Comparison of ENCODE assay signal across 23 cellular contexts in the genomic region with DNA sequence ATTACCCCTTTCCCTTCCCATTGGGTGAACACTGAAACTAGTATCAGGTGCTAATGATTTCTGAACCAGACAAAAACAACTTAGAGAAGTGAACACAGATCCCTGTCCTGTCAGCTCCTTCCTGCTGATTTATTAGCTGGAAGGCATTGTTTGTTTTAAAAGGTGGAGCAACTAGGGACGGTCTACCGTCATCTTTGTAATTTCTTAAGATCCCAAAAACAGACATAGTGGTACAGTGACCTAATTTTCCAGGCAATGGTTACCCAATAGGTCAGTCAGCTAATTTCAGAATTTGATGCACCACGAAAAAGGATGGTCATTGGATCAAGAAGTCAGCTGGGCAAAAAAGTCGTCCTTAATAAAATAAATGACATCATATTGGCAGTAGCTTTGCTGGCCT. TPM values are rescaled to one million over a fixed set of nuclear protein-coding genes. Genes with fewer than 3 reads are reported as not detected.
DNase-seq lines count a peak whose midpoint lies in the region; ATAC-seq, FAIRE-seq and TF ChIP-seq lines count a peak whose summit lies in the region.
"Had no signal": no experiment of that assay in that cellular context is flagged by ENCODE, and none has a peak within 500 bp of the region (broad histone marks: within the 10 kb centered on the region; RNA-seq: fewer than 3 reads in every experiment).

No MANE protein-coding gene starts in this region.

- TF ChIP-seq CTCF in HepG2 (CRISPR knock-in tag; IDR thresholded peaks at IDR 0.05) = no peak
- no peak for TF ChIP-seq CTCF in right lobe of liver (IDR thresholded peaks at IDR 0.05)
- TF ChIP-seq CTCF in epithelial cell of esophagus (IDR thresholded peaks at IDR 0.05; ENCODE audit: insufficient read depth, low read depth, low read length, missing control alignments) = no peak

- TF ChIP-seq EP300 in HepG2 (IDR thresholded peaks at IDR 0.05; ENCODE audit: low read depth in 2 of 2, low read length in 2 of 2) = no peak
- no peak for TF ChIP-seq EP300 in HepG2 (CRISPR knock-in tag; IDR thresholded peaks at IDR 0.05; ENCODE audit: borderline replicate concordance)

- H3K36me3 ChIP-seq in HepG2 (replicated peaks in 1 of 2; ENCODE audit: control insufficient read depth in 1 of 2, insufficient read depth in 2 of 2, low read length in 2 of 2) = no peaks in the 10 kb centered on the region
- H3K36me3 ChIP-seq in right lobe of liver = no peaks in the 10 kb centered on the region
- H3K36me3 ChIP-seq: BLaER1 had no signal

- BruUV-seq in HepG2 (replicated peaks; lab: Mats Ljungman, UMichigan) = no TSS peak

- TF ChIP-seq POLR2A in HepG2 (IDR thresholded peaks at IDR 0.05; ENCODE audit: insufficient read depth in 1 of 2, low read depth in 2 of 2, low read length in 2 of 2) (no peak), right lobe of liver (IDR thresholded peaks at IDR 0.05) (no peak)

- H3K9me3 ChIP-seq in HepG2 (ENCODE audit: low read length) = peaks cover 92% of the 10 kb centered on the region
- H3K9me3 ChIP-seq in right lobe of liver = no peaks in the 10 kb centered on the region
- H3K9me3 ChIP-seq: BLaER1 had no signal

- POLR2A ChIA-PET in HepG2 (lab: Yijun Ruan, JAX) = no interaction called here

- DNase-seq in HepG2 (ENCODE audit: low spot score) = no peak
- DNase-seq in right lobe of liver = no peak
- DNase-seq in epithelial cell of esophagus (ENCODE audit: low read depth) = peak; percentile 4
- peak; percentile 67 for DNase-seq in iris pigment epithelial cell (ENCODE audit: low read depth)
- DNase-seq in stromal cell of bone marrow (ENCODE audit: low read depth) = peak; percentile 9
- no peak for DNase-seq in activated T-cell treated with anti-CD3 and anti-CD28 coated beads, Interleukin-2, amount 50 U/mL, for 1 hour
- DNase-seq in T-helper 1 cell = no peak
- DNase-seq: Calu3; CD4-positive, alpha-beta memory T cell; DMS53; H9; NCI-H1105; NCI-H1694; NCI-H510A; NCI-H748 treated with DMSO at 0.1 percent for 48 hours; NK-92 treated with Interleukin-12 subunit alpha and Interleukin-12 subunit beta, amount 100 ng/mL, for 24 hours; Right ventricle myocardium superior had no signal

- H3K4me3 ChIP-seq in HepG2 (replicated peaks in 1 of 3; ENCODE audit: insufficient read depth in 1 of 3, low read depth in 2 of 3, low read length in 3 of 3) (no peak overlapping the region), right lobe of liver (no peak overlapping the region), epithelial cell of esophagus (ENCODE audit: low read length) (no peak overlapping the region)
- H3K4me3 ChIP-seq: BLaER1, SK-N-MC had no signal

- H3K27ac ChIP-seq in HepG2 (ENCODE audit: extremely low read length, insufficient read depth, low read length) (no peak overlapping the region), right lobe of liver (no peak overlapping the region)
- H3K27ac ChIP-seq: BLaER1, SK-N-MC had no signal

- no peak overlapping the region for H2AFZ ChIP-seq in HepG2 (ENCODE audit: low read length)

- in situ Hi-C loops in HepG2 (cut with HindIII; ENCODE audit: extremely low pct_ligation_motif_present, low pct_unique_long_range_greater_than_20kb) = no loop called here

- CTCF ChIA-PET in HepG2 (lab: Yijun Ruan, JAX; ENCODE audit: low intra/inter-chr PET ratio, low total read pairs) = no interaction called here

- H3K27me3 ChIP-seq in HepG2 (ENCODE audit: control insufficient read depth in 1 of 2, insufficient read depth in 2 of 2, low read length in 2 of 2) (no peaks in the 10 kb centered on the region), right lobe of liver (no peaks in the 10 kb centered on the region)
- H3K27me3 ChIP-seq: BLaER1 had no signal

- H3K4me2 ChIP-seq in HepG2 (ENCODE audit: low read depth, low read length) = no peak overlapping the region
- H3K4me2 ChIP-seq: BLaER1 had no signal

- H4K20me1 ChIP-seq in HepG2 (ENCODE audit: insufficient read depth, low read length) = no peaks in the 10 kb centered on the region
- H4K20me1 ChIP-seq: BLaER1 had no signal

- H3K79me2 ChIP-seq in HepG2 (ENCODE audit: insufficient read depth, low read length) = no peaks in the 10 kb centered on the region

- no peak for FAIRE-seq in HepG2 (lab: Jason Lieb, UNC)
- FAIRE-seq: GM12892, GM18507 had no signal

- TF ChIP-seq RAD21 in HepG2 (CRISPR knock-in tag; IDR thresholded peaks at IDR 0.05) = no peak

- intact Hi-C loops in HepG2 (cut with micrococcal nuclease; ENCODE audit: unreplicated experiment) = no loop called here
- intact Hi-C loops in right lobe of liver (cut with DNase I) = no loop called here

- WGBS in HepG2 (ENCODE audit: low lambda C conversion rate) = 1% methylated on average over 4 of the region's 4 CpGs
- WGBS in right lobe of liver (ENCODE audit: insufficient coverage, low coverage, low lambda C conversion rate, missing lambda C conversion rate) = 33% methylated on average over 4 of the region's 4 CpGs

- ATAC-seq in HepG2 = no peak
- no peak for ATAC-seq in right lobe of liver
- no peak for ATAC-seq in GM21528 (IDR thresholded peaks at IDR 0.05; ENCODE audit: low FRiP score, unreplicated experiment)

- H3K9ac ChIP-seq in HepG2 (ENCODE audit: insufficient read depth, low read depth, low read length) = no peak overlapping the region
- H3K9ac ChIP-seq: BLaER1 had no signal

- no peaks in the 10 kb centered on the region for H3K4me1 ChIP-seq in HepG2 (ENCODE audit: insufficient read depth, low read length)
- no peaks in the 10 kb centered on the region for H3K4me1 ChIP-seq in right lobe of liver
- H3K4me1 ChIP-seq: BLaER1 had no signal

TF ChIP-seq in HepG2, 621 proteins besides CTCF, POLR2A, EP300 and RAD21:
- TF ChIP-seq ATF7 (IDR thresholded peaks at IDR 0.05) = peak; percentile 52; the same call in 1 of the 2 replicates
- no peak for TF ChIP-seq ATF7 (CRISPR knock-in tag; IDR thresholded peaks at IDR 0.05)
- TF ChIP-seq KDM1A (CRISPR knock-in tag; IDR thresholded peaks at IDR 0.05) = no peak
- TF ChIP-seq HOXD1 (CRISPR knock-in tag; IDR thresholded peaks at IDR 0.05) = no peak
- TF ChIP-seq ZNF674 (CRISPR knock-in tag; IDR thresholded peaks at IDR 0.05; ENCODE audit: low read depth) = no peak

RNA-seq across cellular contexts. Expression of a gene that starts 27.4 kb away (rescaled TPM):
- total RNA-seq in HepG2 (2016; rRNA removed; fragmentation: Illumina TruSeq; extraction: Trizol) = not detected in 2 replicates
- not detected in 2 replicates for total RNA-seq in HepG2 (2016; cell fraction: cytosol; rRNA removed; fragmentation: Illumina TruSeq; extraction: Trizol; ENCODE audit: low read depth)
- total RNA-seq in HepG2 (2016; cell fraction: insoluble cytoplasmic fraction; rRNA removed; fragmentation: Illumina TruSeq; extraction: Trizol) = not detected in 2 replicates
- not detected in 2 replicates for total RNA-seq in HepG2 (2016; cell fraction: membrane; rRNA removed; fragmentation: Illumina TruSeq; extraction: Trizol)
- not detected in 2 replicates for total RNA-seq in HepG2 (2016; cell fraction: nucleus; rRNA removed; fragmentation: Illumina TruSeq; extraction: Trizol)
- polyA plus RNA-seq in HepG2 (2011; rRNA removed) = not detected in 2 replicates
- not detected in 2 replicates for polyA plus RNA-seq in HepG2 (2011; cell fraction: cytosol; rRNA removed)
- not detected in 2 replicates for polyA plus RNA-seq in HepG2 (2011; cell fraction: nucleus; rRNA removed)
- not detected in 2 replicates for polyA plus RNA-seq in HepG2 (2012)
- not detected in 2 replicates for polyA plus RNA-seq in HepG2 (2016; cell fraction: cytosol; fragmentation: Illumina TruSeq; extraction: Trizol; ENCODE audit: low read depth)
- not detected in 2 replicates for polyA plus RNA-seq in HepG2 (2016; cell fraction: insoluble cytoplasmic fraction; fragmentation: Illumina TruSeq; extraction: Trizol; ENCODE audit: low read depth)
- polyA plus RNA-seq in HepG2 (2016; cell fraction: membrane; fragmentation: Illumina TruSeq; extraction: Trizol; ENCODE audit: low read depth) = not detected in 2 replicates
- not detected in 2 replicates for polyA plus RNA-seq in HepG2 (2016; cell fraction: nucleus; fragmentation: Illumina TruSeq; extraction: Trizol; ENCODE audit: insufficient read depth, low read depth)
- polyA minus RNA-seq in HepG2 (2011; rRNA and poly(A)+ RNA removed; ENCODE audit: low replicate concordance) = 0.98 TPM in 1 of 2 replicates, not detected in the other
- polyA minus RNA-seq in HepG2 (2011; cell fraction: cytosol; rRNA and poly(A)+ RNA removed) = not detected in 2 replicates
- not detected in 2 replicates for polyA minus RNA-seq in HepG2 (2011; cell fraction: nucleus; rRNA and poly(A)+ RNA removed)
- total RNA-seq in right lobe of liver = 1 to 10 TPM in 2 of 6 experiments, under 1 TPM in 4; 0.07 to 2.1 (median 0.85) TPM
- total RNA-seq: Calu3; CD4-positive, alpha-beta memory T cell; H9; LHCN-M2; Right ventricle myocardium superior had no signal
- polyA plus RNA-seq: CD4-positive, alpha-beta memory T cell had no signal

Comparison
In these comparisons a context has a peak if more than half of its experiments do, and no peak if none do; other contexts are left out.
1. DNase-seq: peak in epithelial cell of esophagus (single experiment), iris pigment epithelial cell (single experiment) and stromal cell of bone marrow (single experiment); none in HepG2 (single experiment), right lobe of liver (0 of 3), activated T-cell treated with anti-CD3 and anti-CD28 coated beads, Interleukin-2, amount 50 U/mL, for 1 hour (single experiment) and T-helper 1 cell (0 of 5).